In the genomic region with DNA sequence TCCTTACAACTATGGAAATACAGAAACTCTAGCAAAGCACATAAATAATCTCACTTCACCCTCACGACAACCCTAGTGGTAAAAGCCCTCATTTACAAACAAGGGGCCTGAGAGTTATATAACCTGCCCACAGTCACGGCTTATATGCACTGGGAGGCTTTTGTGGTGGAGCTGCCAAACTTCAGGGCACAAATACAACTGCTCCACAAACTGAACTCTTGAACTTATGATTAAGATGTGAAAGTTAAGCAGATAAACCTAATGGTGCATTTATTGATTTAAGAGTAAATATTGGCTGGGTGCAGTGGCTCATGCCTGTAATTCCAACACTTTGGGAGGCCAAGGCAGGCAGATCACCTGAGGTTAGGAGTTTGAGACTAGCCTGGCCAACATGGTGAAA, we compare ENCODE assay signal across 22 cellular contexts.
"Had no signal": no experiment of that assay in that cellular context is flagged by ENCODE, and none has a peak within 500 bp of the region (broad histone marks: within the 10 kb centered on the region; RNA-seq: fewer than 3 reads in every experiment).

No MANE protein-coding gene starts in this region.

- FAIRE-seq: colon, endometrium, islet of Langerhans had no signal

- H3K27me3 ChIP-seq: gastroesophageal sphincter, heart right ventricle, neutrophil, right atrium auricular region, tibial nerve had no signal

- H3K9me3 ChIP-seq: gastroesophageal sphincter, heart right ventricle, neutrophil, right atrium auricular region, tibial nerve had no signal

- DNase-seq: activated CD4-positive, alpha-beta T cell treated with anti-CD3 and anti-CD28 coated beads, Interleukin-2, amount 10 ng/mL, durations not matched to agents 7 days and 5 days; activated naive CD4-positive, alpha-beta T cell treated with anti-CD3 and anti-CD28 coated beads, Interleukin-2, amount 50 U/mL, for 16 hours; activated T-cell treated with anti-CD3 and anti-CD28 coated beads, Interleukin-2, amount 50 U/mL, for 24 hours; caudate nucleus; heart right ventricle; left colon; mammary epithelial cell; naive B cell; posterior cingulate gyrus; stimulated activated CD4-positive, alpha-beta T cell treated with anti-CD3 and anti-CD28 coated beads, Interleukin-4, amount 100 ng/mL, for 24 hours; stimulated activated naive CD4-positive, alpha-beta T cell; substantia nigra; T-helper 9 cell had no signal

- H3K4me3 ChIP-seq: gastroesophageal sphincter, heart right ventricle, right atrium auricular region, skin epidermis, tibial nerve had no signal

- ATAC-seq: gastroesophageal sphincter, heart right ventricle, left colon, T-cell had no signal

- H3K27ac ChIP-seq: gastroesophageal sphincter, heart right ventricle, neutrophil, right atrium auricular region, tibial nerve had no signal

- H3K36me3 ChIP-seq: gastroesophageal sphincter, heart right ventricle, neutrophil, right atrium auricular region, tibial nerve had no signal
